In the genomic region with DNA sequence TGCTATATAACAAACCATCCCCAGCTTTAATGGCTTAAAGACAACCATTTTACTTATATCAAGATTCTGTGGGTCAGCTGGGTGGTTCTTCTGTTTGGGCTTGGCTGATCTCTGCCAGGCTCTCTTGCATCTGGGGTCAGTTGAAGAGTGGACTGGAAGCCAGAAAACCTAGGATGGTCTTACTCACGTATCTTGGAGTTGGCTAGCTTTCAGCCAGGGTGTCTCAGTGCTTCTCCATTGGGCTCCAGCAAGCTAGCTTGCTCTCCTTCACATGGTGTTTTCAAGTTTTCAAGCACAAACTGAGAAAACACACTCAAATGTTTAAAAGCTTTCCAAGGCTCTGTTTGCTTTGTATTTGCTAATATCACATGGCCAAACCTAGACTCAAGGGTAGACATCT, we compare ENCODE assay signal across 28 cellular contexts.
"Had no signal": no experiment of that assay in that cellular context is flagged by ENCODE, and none has a peak within 500 bp of the region (broad histone marks: within the 10 kb centered on the region; RNA-seq: fewer than 3 reads in every experiment).

No MANE protein-coding gene starts in this region.

- ATAC-seq: naive thymus-derived CD4-positive, alpha-beta T cell; natural killer cell treated with Interleukin-12 subunit alpha and Interleukin-12 subunit beta and Interleukin-15 and Interleukin-18, amount 100 ng/mL, for 72 hours; psoas muscle; right cardiac atrium; sciatic nerve; stimulated activated memory B cell treated with anti-CD40 and anti-IgM and Interleukin-4, amounts not matched to agents 10 μg/mL and 1 μg/mL and 100 μg/mL, for 72 hours; stimulated activated naive CD8-positive, alpha-beta T cell treated with anti-CD3 and anti-CD28 coated beads, Interleukin-15, amount 100 ng/mL, for 72 hours; stimulated activated naive CD8-positive, alpha-beta T cell treated with anti-CD3 and anti-CD28 coated beads, Interleukin-15, Interleukin-2, amounts not matched to agents 100 U/mL and 50 U/mL, for 24 hours; upper lobe of right lung had no signal

- H3K9me3 ChIP-seq: ovary, psoas muscle, testis, upper lobe of right lung, uterus had no signal

- H2AFZ ChIP-seq: parathyroid adenoma had no signal

- DNase-seq: naive thymus-derived CD4-positive, alpha-beta T cell; nephron progenitor cell; occipital lobe; ovary; posterior cingulate gyrus; psoas muscle; right cardiac atrium; spleen; stimulated activated CD4-positive, alpha-beta T cell treated with anti-CD3 and anti-CD28 coated beads, Interleukin-12 subunit alpha, Interleukin-12 subunit beta, amount 100 ng/mL, for 4 hours; stimulated activated CD4-positive, alpha-beta T cell treated with anti-CD3 and anti-CD28 coated beads, Interleukin-1b, Interleukin-23, amount 100 ng/mL, for 48 hours; stimulated activated CD4-positive, alpha-beta T cell treated with anti-CD3 and anti-CD28 coated beads, Interleukin-4, amount 100 ng/mL, for 1 hour; stimulated activated CD4-positive, alpha-beta T cell treated with anti-CD3 and anti-CD28 coated beads, Interleukin-4, amount 100 ng/mL, for 4 hours; stimulated activated CD8-positive, alpha-beta memory T cell treated with anti-CD3 and anti-CD28 coated beads, Interleukin-4, amount 100 ng/mL, for 48 hours; stimulated activated naive CD4-positive, alpha-beta T cell; stimulated activated naive CD8-positive, alpha-beta T cell treated with anti-CD3 and anti-CD28 coated beads, Interleukin-15, amount 100 ng/mL, for 72 hours; stimulated activated naive CD8-positive, alpha-beta T cell treated with anti-CD3 and anti-CD28 coated beads, Interleukin-15, Interleukin-2, amounts not matched to agents 100 U/mL and 50 U/mL, for 24 hours; substantia nigra; testis; upper lobe of right lung; uterus had no signal

- H3K4me2 ChIP-seq: smooth muscle cell had no signal

- H3K36me3 ChIP-seq: ovary, spleen, suprapubic skin, tibial nerve, upper lobe of right lung, uterus had no signal

- H3K4me3 ChIP-seq: ovary, psoas muscle, skin epidermis, smooth muscle cell, spleen, suprapubic skin, testis, tibial nerve, upper lobe of right lung, uterus had no signal

- H3K9ac ChIP-seq: parathyroid adenoma had no signal

- H3K79me2 ChIP-seq: parathyroid adenoma had no signal

- H3K4me1 ChIP-seq: psoas muscle, spleen, suprapubic skin, testis, tibial nerve, upper lobe of right lung, uterus had no signal

- H3K27ac ChIP-seq: ovary, parathyroid adenoma, psoas muscle, skin epidermis, spleen, suprapubic skin, testis, tibial nerve, upper lobe of right lung, uterus had no signal

- H3K27me3 ChIP-seq: ovary, spleen, suprapubic skin, testis, tibial nerve, upper lobe of right lung, uterus had no signal
